ENCODE assay signal across 9 cellular contexts in genomic region chr17:82400830-82401229, GRCh38. TPM values are rescaled to one million over a fixed set of nuclear protein-coding genes. Genes with fewer than 3 reads are reported as not detected.
DNase-seq lines count a peak whose midpoint lies in the region; TF ChIP-seq lines count a peak whose summit lies in the region.
"Had no signal": no experiment of that assay in that cellular context is flagged by ENCODE, and none has a peak within 500 bp of the region (broad histone marks: within the 10 kb centered on the region; RNA-seq: fewer than 3 reads in every experiment).

No MANE protein-coding gene starts in this region.

- no peaks in the 10 kb centered on the region for H3K27me3 Mint-ChIP-seq in activated naive CD4-positive, alpha-beta T cell treated with anti-CD3 and anti-CD28 coated beads, Interleukin-2, amount 50 U/mL, for 24 hours

- H3K36me3 Mint-ChIP-seq in activated naive CD4-positive, alpha-beta T cell treated with anti-CD3 and anti-CD28 coated beads, Interleukin-2, amount 50 U/mL, for 24 hours: peaks cover 8% of the 10 kb centered on the region

- H3K4me2 ChIP-seq in SU-DHL-6 (ENCODE audit: low read depth, low read length, poor library complexity, severe bottlenecking): peak overlapping the region; percentile 56

- TF ChIP-seq CTCF in SU-DHL-6 (IDR thresholded peaks at IDR 0.05; ENCODE audit: insufficient read depth, low read length, poor library complexity, severe bottlenecking) (no peak), vagina (IDR thresholded peaks at IDR 0.05) (no peak), esophagus squamous epithelium (IDR thresholded peaks at IDR 0.05) (no peak)

- H4K20me1 ChIP-seq in SU-DHL-6 (ENCODE audit: low read depth, low read length): no peaks in the 10 kb centered on the region

- peak overlapping the region; percentile 70 for H3K27ac Mint-ChIP-seq in activated naive CD4-positive, alpha-beta T cell treated with anti-CD3 and anti-CD28 coated beads, Interleukin-2, amount 50 U/mL, for 24 hours

- intact Hi-C loops in vagina (cut with DNase I) (no loop called here), esophagus squamous epithelium (cut with DNase I) (no loop called here)

- H3K9me3 ChIP-seq in SU-DHL-6 (ENCODE audit: insufficient read depth, low read length) (no peaks in the 10 kb centered on the region), vagina (no peaks in the 10 kb centered on the region), esophagus squamous epithelium (no peaks in the 10 kb centered on the region)

- H2AFZ ChIP-seq in SU-DHL-6 (ENCODE audit: low read depth, low read length, severe bottlenecking): peak overlapping the region; percentile 81

- H3K4me3 Mint-ChIP-seq in activated naive CD4-positive, alpha-beta T cell treated with anti-CD3 and anti-CD28 coated beads, Interleukin-2, amount 50 U/mL, for 24 hours: peak overlapping the region; percentile 90

- H3F3A ChIP-seq in SU-DHL-6 (ENCODE audit: insufficient read depth): 0 out of 2 replicates have a peak, but pooled peaks cover 4% of the 10 kb centered on the region

- TF ChIP-seq POLR2A in GM19099 (IDR thresholded peaks at IDR 0.05; ENCODE audit: extremely low read depth, insufficient read length, low read depth) (peak; percentile 29), vagina (IDR thresholded peaks at IDR 0.05) (no peak), esophagus squamous epithelium (IDR thresholded peaks at IDR 0.05) (no peak)

- H3K4me3 ChIP-seq in SU-DHL-6 (ENCODE audit: insufficient read depth, low read length, poor library complexity, severe bottlenecking) (no peak overlapping the region), vagina (no peak overlapping the region), esophagus squamous epithelium (no peak overlapping the region)
- H3K4me3 ChIP-seq: cardiac muscle cell had no signal

- H3K27me3 ChIP-seq in SU-DHL-6 (ENCODE audit: low read length) (no peaks in the 10 kb centered on the region), vagina (no peaks in the 10 kb centered on the region), esophagus squamous epithelium (no peaks in the 10 kb centered on the region)
- H3K27me3 ChIP-seq: cardiac muscle cell had no signal

- peaks cover 16% of the 10 kb centered on the region for H3K4me1 Mint-ChIP-seq in activated naive CD4-positive, alpha-beta T cell treated with anti-CD3 and anti-CD28 coated beads, Interleukin-2, amount 50 U/mL, for 24 hours

- H3K9me2 ChIP-seq in SU-DHL-6 (replicated peaks; ENCODE audit: insufficient read depth, low read length): no peaks in the 10 kb centered on the region

- H3K27ac ChIP-seq in SU-DHL-6 (ENCODE audit: low read depth, low read length): 0 out of 2 replicates have a peak overlapping the region, but pooled peaks have one; percentile 38
- H3K27ac ChIP-seq in vagina: no peak overlapping the region
- H3K27ac ChIP-seq in esophagus squamous epithelium: peak overlapping the region in 1 of 4 donors; percentile 28
- H3K27ac ChIP-seq: cardiac muscle cell had no signal

- no peaks in the 10 kb centered on the region for H3K36me3 ChIP-seq in SU-DHL-6 (ENCODE audit: low read length)
- H3K36me3 ChIP-seq in vagina: peaks cover 0 to 20% of the 10 kb centered on the region in 2 donors
- H3K36me3 ChIP-seq in esophagus squamous epithelium: peaks cover 0 to 75% (median 0%) of the 10 kb centered on the region in 3 donors
- H3K36me3 ChIP-seq: cardiac muscle cell had no signal

- H3K79me2 ChIP-seq in SU-DHL-6 (ENCODE audit: insufficient read depth, low read length): no peaks in the 10 kb centered on the region

- no peak overlapping the region for H3K9ac ChIP-seq in SU-DHL-6 (ENCODE audit: low read length)

- WGBS in esophagus squamous epithelium, 2 donors: 58 to 85% methylated on average over 16 to 19 of the region's 19 CpGs

- H3K4me1 ChIP-seq in vagina (peaks cover 38% of the 10 kb centered on the region), esophagus squamous epithelium (peaks cover 0 to 40% (median 8%) of the 10 kb centered on the region in 3 donors)

- no peaks in the 10 kb centered on the region for H3K9me3 Mint-ChIP-seq in activated naive CD4-positive, alpha-beta T cell treated with anti-CD3 and anti-CD28 coated beads, Interleukin-2, amount 50 U/mL, for 24 hours

- peak; percentile 52 for DNase-seq in stimulated activated CD4-positive, alpha-beta T cell treated with anti-CD3 and anti-CD28 coated beads, Interleukin-1b, Interleukin-23, amount 100 ng/mL, for 48 hours
- DNase-seq in vagina (ENCODE audit: extremely low spot score in 2 of 2): no peak
- DNase-seq in SK-N-DZ (ENCODE audit: low spot score): no peak
- DNase-seq in NCI-H1417 treated with DMSO at 0.1 percent for 48 hours (lab: John Stamatoyannopoulos, UW): no peak
- no peak for DNase-seq in esophagus squamous epithelium (lab: John Stamatoyannopoulos, UW)

RNA-seq across cellular contexts. Expression of gene HEXD, which starts 17.3 kb away (rescaled TPM):
- total RNA-seq in vagina (90.4 TPM), esophagus squamous epithelium (10 to 100 TPM; 10.6 to 42.0 (median 12.9) TPM)
- 27.7 and 50.6 TPM in 2 replicates for polyA plus RNA-seq in SK-N-DZ (2014; cell fraction: cytosol; rRNA removed)
- 398 and 453 TPM in 2 replicates for polyA plus RNA-seq in SK-N-DZ (2014; cell fraction: nucleus; rRNA removed)

RNA-seq across cellular contexts. Expression of gene OGFOD3, which starts 17.6 kb away (rescaled TPM):
- total RNA-seq in vagina (25.5 TPM), esophagus squamous epithelium (10 to 100 TPM; 11.9 to 26.7 (median 19.4) TPM)
- 37.3 and 50.7 TPM in 2 replicates for polyA plus RNA-seq in SK-N-DZ (2014; cell fraction: cytosol; rRNA removed)
- 34.3 and 58.0 TPM in 2 replicates for polyA plus RNA-seq in SK-N-DZ (2014; cell fraction: nucleus; rRNA removed)

RNA-seq across cellular contexts. Expression of gene UTS2R, which starts 29.3 kb away (rescaled TPM):
- total RNA-seq in vagina (not detected), esophagus squamous epithelium (not detected)
- 4.3 and 4.8 TPM in 2 replicates for polyA plus RNA-seq in SK-N-DZ (2014; cell fraction: cytosol; rRNA removed)
- 1.1 and 3.5 TPM in 2 replicates for polyA plus RNA-seq in SK-N-DZ (2014; cell fraction: nucleus; rRNA removed)

RNA-seq across cellular contexts. Expression of gene TEX19, which starts 41.8 kb away (rescaled TPM):
- not detected for total RNA-seq in vagina
- 3.5 and 5.1 TPM in 2 replicates for polyA plus RNA-seq in SK-N-DZ (2014; cell fraction: cytosol; rRNA removed)
- polyA plus RNA-seq in SK-N-DZ (2014; cell fraction: nucleus; rRNA removed): 1.1 and 1.4 TPM in 2 replicates
- total RNA-seq in esophagus squamous epithelium: not detected
- polyA plus RNA-seq: cardiac muscle cell had no signal

RNA-seq across cellular contexts. Expression of gene CYBC1, which starts 49.7 kb away (rescaled TPM):
- total RNA-seq in vagina: 51.6 TPM
- polyA plus RNA-seq in SK-N-DZ (2014; cell fraction: cytosol; rRNA removed): 130 and 164 TPM in 2 replicates
- 230 and 261 TPM in 2 replicates for polyA plus RNA-seq in SK-N-DZ (2014; cell fraction: nucleus; rRNA removed)
- total RNA-seq in esophagus squamous epithelium: 10 to 100 TPM; 31.7 to 74.3 (median 51.1) TPM
